16 cellular contexts compared by ENCODE assay signal in the genomic region with DNA sequence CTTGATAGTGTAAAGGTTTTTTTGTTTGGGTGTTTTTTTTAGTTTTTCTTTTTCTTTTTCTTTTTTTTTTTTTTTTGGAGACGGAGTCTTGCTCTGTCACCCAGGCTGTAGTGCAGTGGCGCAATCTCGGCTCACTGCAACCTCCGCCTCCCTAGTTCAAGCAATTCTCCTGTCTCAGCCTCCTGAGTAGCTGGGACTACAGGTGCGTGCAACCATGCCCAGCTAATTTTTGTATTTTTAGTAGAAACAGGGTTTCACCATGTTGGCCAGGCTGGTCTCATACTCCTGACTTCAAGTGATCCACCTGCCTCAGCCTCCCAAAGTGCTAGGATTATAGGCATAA. TPM values are rescaled to one million over a fixed set of nuclear protein-coding genes. Genes with fewer than 3 reads are reported as not detected.
"Had no signal": no experiment of that assay in that cellular context is flagged by ENCODE, and none has a peak within 500 bp of the region (broad histone marks: within the 10 kb centered on the region; RNA-seq: fewer than 3 reads in every experiment).

No MANE protein-coding gene starts in this region.

RNA-seq across cellular contexts. Expression of a gene that starts 3.1 kb away (rescaled TPM):
- total RNA-seq: activated CD4-positive, alpha-beta memory T cell treated with anti-CD3 and anti-CD28 coated beads, Interleukin-2, amount 10 ng/mL, durations not matched to agents 7 days and 5 days; activated CD4-positive, alpha-beta T cell treated with anti-CD3 and anti-CD28 coated beads for 36 hours; activated CD4-positive, alpha-beta T cell treated with anti-CD3 and anti-CD28 coated beads, Interleukin-2, amount 10 ng/mL, durations not matched to agents 7 days and 5 days; activated CD8-positive, alpha-beta memory T cell treated with anti-CD3 and anti-CD28 coated beads, Interleukin-2, amount 10 ng/mL, durations not matched to agents 7 days and 5 days; activated CD8-positive, alpha-beta T cell treated with anti-CD3 and anti-CD28 coated beads, Interleukin-2, amount 10 ng/mL, durations not matched to agents 7 days and 5 days; activated naive CD8-positive, alpha-beta T cell treated with anti-CD3 and anti-CD28 coated beads, Interleukin-2, amount 10 ng/mL, durations not matched to agents 7 days and 5 days; activated T-helper 2 cell treated with anti-CD3 and anti-CD28 coated beads, Interferon-gamma antibody, Interleukin-2, Interleukin-4, amounts not matched to agents 10 μg/mL and 5 μg/mL and 100 μg/mL, durations not matched to agents 14 hours and 24 hours and 36 hours; ascending aorta; bronchial epithelial cell; cardiac muscle cell; T-cell; T-helper 1 cell treated with Interleukin-12 subunit alpha and Interleukin-12 subunit beta and Interleukin-4 antibody, amounts not matched to agents 30 ng/mL and 1 ng/mL, for 36 hours; T-helper 17 cell; T-helper 2 cell treated with Interferon-gamma antibody and Interleukin-4, amounts not matched to agents 100 ng/mL and 5 ng/mL, for 36 hours; WTC11 had no signal
- polyA plus RNA-seq: adipose tissue, cardiac muscle cell had no signal

RNA-seq across cellular contexts. Expression of a gene that starts 15.5 kb away (rescaled TPM):
- total RNA-seq: activated CD4-positive, alpha-beta memory T cell treated with anti-CD3 and anti-CD28 coated beads, Interleukin-2, amount 10 ng/mL, durations not matched to agents 7 days and 5 days; activated CD4-positive, alpha-beta T cell treated with anti-CD3 and anti-CD28 coated beads for 36 hours; activated CD4-positive, alpha-beta T cell treated with anti-CD3 and anti-CD28 coated beads, Interleukin-2, amount 10 ng/mL, durations not matched to agents 7 days and 5 days; activated CD8-positive, alpha-beta memory T cell treated with anti-CD3 and anti-CD28 coated beads, Interleukin-2, amount 10 ng/mL, durations not matched to agents 7 days and 5 days; activated CD8-positive, alpha-beta T cell treated with anti-CD3 and anti-CD28 coated beads, Interleukin-2, amount 10 ng/mL, durations not matched to agents 7 days and 5 days; activated naive CD8-positive, alpha-beta T cell treated with anti-CD3 and anti-CD28 coated beads, Interleukin-2, amount 10 ng/mL, durations not matched to agents 7 days and 5 days; activated T-helper 2 cell treated with anti-CD3 and anti-CD28 coated beads, Interferon-gamma antibody, Interleukin-2, Interleukin-4, amounts not matched to agents 10 μg/mL and 5 μg/mL and 100 μg/mL, durations not matched to agents 14 hours and 24 hours and 36 hours; ascending aorta; bronchial epithelial cell; cardiac muscle cell; T-cell; T-helper 1 cell treated with Interleukin-12 subunit alpha and Interleukin-12 subunit beta and Interleukin-4 antibody, amounts not matched to agents 30 ng/mL and 1 ng/mL, for 36 hours; T-helper 2 cell treated with Interferon-gamma antibody and Interleukin-4, amounts not matched to agents 100 ng/mL and 5 ng/mL, for 36 hours; WTC11 had no signal
- polyA plus RNA-seq: cardiac muscle cell had no signal
